ENCODE assay signal across 8 cellular contexts in genomic region chr9:33523397-33524296, GRCh38. TPM values are rescaled to one million over a fixed set of nuclear protein-coding genes. Genes with fewer than 3 reads are reported as not detected.
DNase-seq lines count a peak whose midpoint lies in the region; TF ChIP-seq lines count a peak whose summit lies in the region.
"Not testable (repeated sequence)": the region's sequence is repeated elsewhere in the genome, so short reads cannot be mapped to it uniquely, and the experiment has no call there.

Gene ANKRD18B, plus strand, starts transcription at chr9:33524251. Its CDS starts 239 bp downstream, at chr9:33524490.

- TF ChIP-seq POLR2A in spleen (IDR thresholded peaks at IDR 0.05): not testable (repeated sequence)

- H3K27ac ChIP-seq in A673 (ENCODE audit: low read depth, low read length, poor library complexity, severe bottlenecking); liver (ENCODE audit: low read depth in 1 of 2, low read length in 2 of 2); spleen: not testable (repeated sequence)

- H3K9me3 ChIP-seq in A673 (ENCODE audit: low read depth, low read length, poor library complexity, severe bottlenecking); liver (ENCODE audit: control insufficient read depth in 4 of 4, low read length in 3 of 4); spleen: not testable (repeated sequence)

- not testable (repeated sequence) for BruUV-seq in A673 (replicated peaks; lab: Mats Ljungman, UMichigan)

- intact Hi-C loops in A673 (cut with micrococcal nuclease; ENCODE audit: unreplicated experiment); spleen (cut with DNase I; ENCODE audit: low total_unique reads): not testable (repeated sequence)

- H3K27me3 ChIP-seq in A673 (replicated peaks; ENCODE audit: insufficient read depth, low read depth, low read length, poor library complexity) (peaks cover 68% of the 10 kb centered on the region), spleen (replicated peaks in 1 of 7) (peaks cover 0 to 71% (median 30%) of the 10 kb centered on the region in 7 donors)
- H3K27me3 ChIP-seq in liver (ENCODE audit: control insufficient read depth in 4 of 4, insufficient read depth in 4 of 4, low read length in 3 of 4): not testable (repeated sequence)

- TF ChIP-seq CTCF in A673 (conservative IDR thresholded peaks at IDR 0.05; ENCODE audit: low read depth, low read length): not testable (repeated sequence)
- TF ChIP-seq CTCF in GM12874 (IDR thresholded peaks at IDR 0.05; ENCODE audit: insufficient read depth, low read depth, low read length) (0 out of 2 replicates have a peak, but pooled peaks have one; percentile 19), liver (IDR thresholded peaks at IDR 0.05; ENCODE audit: low read depth, low read length, missing input control) (peak; percentile 32), spleen (IDR thresholded peaks at IDR 0.05 in 8 of 11, conservative IDR thresholded peaks at IDR 0.05 in 3 of 11) (peak in 3 of 11 experiments; percentile 10 to 25 (median 23))

- WGBS in liver: 4% methylated on average over 73 of the region's 73 CpGs
- WGBS in spleen, 5 donors: 0 to 8% (median 3%) methylated on average over 8 to 73 of the region's 73 CpGs

- POLR2A ChIA-PET in A673 (lab: Charles Lee; ENCODE audit: low non-redundant PET): not testable (repeated sequence)

- H3K4me3 ChIP-seq in A673 (ENCODE audit: low read depth, low read length, poor library complexity, severe bottlenecking) (peak within 1 kb of the TSS; percentile 25), liver (ENCODE audit: low read depth in 1 of 3, low read length in 3 of 3) (peak within 1 kb of the TSS in 2 of 3 donors; percentile 36 to 43), spleen (peak within 1 kb of the TSS; percentile 5 to 68 (median 34))

- TF ChIP-seq RAD21 in liver (IDR thresholded peaks at IDR 0.05): peak; percentile 44 to 59

- H3K4me1 ChIP-seq in A673 (ENCODE audit: insufficient read depth, low read length, poor library complexity, severe bottlenecking): not testable (repeated sequence)
- H3K4me1 ChIP-seq in liver (ENCODE audit: control insufficient read depth in 4 of 4, insufficient read depth in 4 of 4, low read length in 3 of 4) (peaks cover 5 to 16% (median 9%) of the 10 kb centered on the region in 4 donors), spleen (peaks cover 8 to 18% (median 14%) of the 10 kb centered on the region in 6 donors)

- DNase-seq in A673 (ENCODE audit: low spot score): peak; percentile 50
- peak; percentile 62 for DNase-seq in NCI-H1694 (lab: John Stamatoyannopoulos, UW)
- peak; percentile 92 for DNase-seq in SK-N-DZ (ENCODE audit: low spot score)
- peak; percentile 11 to 17 for DNase-seq in activated T-helper 1 cell treated with anti-CD3 and anti-CD28 coated beads, Interleukin-2, amount 50 U/mL, for 16 hours (ENCODE audit: low read depth in 1 of 2, low spot score in 1 of 2)
- peak; percentile 15 for DNase-seq in epidermal melanocyte (ENCODE audit: insufficient read length, low spot score)
- DNase-seq in spleen: peak; percentile 78

- H3K36me3 ChIP-seq in A673 (ENCODE audit: insufficient read depth, low read length, poor library complexity, severe bottlenecking); liver (ENCODE audit: control insufficient read depth in 4 of 4, insufficient read depth in 3 of 4, low read depth in 1 of 4, low read length in 3 of 4); spleen: not testable (repeated sequence)

- not testable (repeated sequence) for H3K9ac ChIP-seq in liver (ENCODE audit: low read depth in 1 of 2, low read length in 2 of 2)

- CTCF ChIA-PET in A673 (lab: Charles Lee): not testable (repeated sequence)

RNA-seq across cellular contexts. Expression of gene ANKRD18B, which starts in this region (rescaled TPM):
- total RNA-seq in A673 (2021) (not detected in 2 replicates), liver (1 to 10 TPM in 1 of 2 donors, under 1 TPM in 1; 0.59 to 1.9 TPM), spleen (1 to 10 TPM in 1 of 7 donors, not detected in 6; 1.7 TPM)
- 5.9 and 8.1 TPM in 2 replicates for polyA plus RNA-seq in SK-N-DZ (2014; cell fraction: cytosol; rRNA removed)
- 3.0 and 8.7 TPM in 2 replicates for polyA plus RNA-seq in SK-N-DZ (2014; cell fraction: nucleus; rRNA removed)
- polyA plus RNA-seq in liver (under 1 TPM in 1 of 2 donors, not detected in 1; 0.01 TPM), spleen (under 1 TPM in 1 of 3 donors, not detected in 2; 0.02 TPM)

Comparison
In these comparisons a context has a peak if more than half of its experiments do, and no peak if none do; other contexts are left out.
1. Peak in DNase-seq and H3K4me3 ChIP-seq in A673; RNA of the gene not detected or under 1 TPM.
2. DNase-seq: peak in every context shown above with its lines; median percentile 92 in SK-N-DZ; 78 in spleen; 62 in NCI-H1694; 50 in A673; 15 in epidermal melanocyte; 14 in activated T-helper 1 cell treated with anti-CD3 and anti-CD28 coated beads, Interleukin-2, amount 50 U/mL, for 16 hours.